In genomic region chr11:132126973-132127900, GRCh38 we compare ENCODE assay signal across 9 cellular contexts.
A peak's percentile ranks its signal among the peaks of the same experiment; 100 is the strongest.
DNase-seq lines count a peak whose midpoint lies in the region; ATAC-seq and TF ChIP-seq lines count a peak whose summit lies in the region.
"Had no signal": no experiment of that assay in that cellular context is flagged by ENCODE, and none has a peak within 500 bp of the region (broad histone marks: within the 10 kb centered on the region; RNA-seq: fewer than 3 reads in every experiment).

No MANE protein-coding gene starts in this region.

- no peaks in the 10 kb centered on the region for H3K9me2 ChIP-seq in DOHH2 (replicated peaks; ENCODE audit: control insufficient read depth, low read length)

- no peaks in the 10 kb centered on the region for H3K36me3 ChIP-seq in DOHH2 (ENCODE audit: control insufficient read depth, low read length)
- H3K36me3 ChIP-seq: ovary had no signal

- H4K20me1 ChIP-seq in DOHH2 (ENCODE audit: control insufficient read depth, insufficient read depth, low read depth, low read length) = no peaks in the 10 kb centered on the region

- H3K4me2 ChIP-seq in DOHH2 (ENCODE audit: low read length) = no peak overlapping the region

- peak; percentile 16 for TF ChIP-seq CTCF in DOHH2 (IDR thresholded peaks at IDR 0.05; ENCODE audit: low read depth, low read length, poor library complexity, severe bottlenecking)

- peak; percentile 31 for DNase-seq in NCI-H128 (lab: John Stamatoyannopoulos, UW; ENCODE audit: unreplicated experiment)
- peak in 51 of 58 donors; percentile 11 to 79 (median 41) for DNase-seq in anterior cingulate cortex (lab: John Stamatoyannopoulos, UW)
- peak; percentile 85 for DNase-seq in hepatic stellate cell (ENCODE audit: low spot score)
- DNase-seq in skeletal muscle cell (ENCODE audit: low read depth) = peak; percentile 67
- no peak for DNase-seq in UCSD-AML1 (lab: John Stamatoyannopoulos, UW; ENCODE audit: unreplicated experiment)
- DNase-seq in stimulated activated effector memory CD8-positive, alpha-beta T cell treated with anti-CD3 and anti-CD28 coated beads, Interleukin-12 subunit alpha, Interleukin-12 subunit beta, amount 100 ng/mL, for 72 hours (ENCODE audit: low spot score in 2 of 2) = no peak

- H3K4me3 Mint-ChIP-seq in stimulated activated effector memory CD8-positive, alpha-beta T cell treated with anti-CD3 and anti-CD28 coated beads, Interleukin-12 subunit alpha, Interleukin-12 subunit beta, amount 100 ng/mL, for 72 hours = no peak overlapping the region

- H3K4me1 ChIP-seq in DOHH2 (ENCODE audit: control insufficient read depth, low read length) = no peaks in the 10 kb centered on the region

- no peaks in the 10 kb centered on the region for H3K27me3 ChIP-seq in DOHH2 (ENCODE audit: control insufficient read depth, low read length)
- H3K27me3 ChIP-seq: ovary had no signal

- H3K4me3 ChIP-seq in DOHH2 (ENCODE audit: low read length) (no peak overlapping the region), skeletal muscle cell (ENCODE audit: low read depth, low read length) (peak overlapping the region; percentile 41)
- H3K4me3 ChIP-seq: ovary had no signal

- H3K27ac Mint-ChIP-seq in stimulated activated effector memory CD8-positive, alpha-beta T cell treated with anti-CD3 and anti-CD28 coated beads, Interleukin-12 subunit alpha, Interleukin-12 subunit beta, amount 100 ng/mL, for 72 hours = no peak overlapping the region

- H3F3A ChIP-seq in DOHH2 (ENCODE audit: control insufficient read depth, insufficient read depth) = no peaks in the 10 kb centered on the region

- no peaks in the 10 kb centered on the region for H3K4me1 Mint-ChIP-seq in stimulated activated effector memory CD8-positive, alpha-beta T cell treated with anti-CD3 and anti-CD28 coated beads, Interleukin-12 subunit alpha, Interleukin-12 subunit beta, amount 100 ng/mL, for 72 hours

- H3K9me3 Mint-ChIP-seq in stimulated activated effector memory CD8-positive, alpha-beta T cell treated with anti-CD3 and anti-CD28 coated beads, Interleukin-12 subunit alpha, Interleukin-12 subunit beta, amount 100 ng/mL, for 72 hours = no peaks in the 10 kb centered on the region

- H3K79me2 ChIP-seq in DOHH2 (ENCODE audit: control insufficient read depth, low read length) = no peaks in the 10 kb centered on the region

- H3K9me3 ChIP-seq in DOHH2 (ENCODE audit: control insufficient read depth, insufficient read depth, low read length) = peaks cover 6% of the 10 kb centered on the region; the same call in 1 of the 2 replicates
- H3K9me3 ChIP-seq: ovary had no signal

- no peaks in the 10 kb centered on the region for H3K36me3 Mint-ChIP-seq in stimulated activated effector memory CD8-positive, alpha-beta T cell treated with anti-CD3 and anti-CD28 coated beads, Interleukin-12 subunit alpha, Interleukin-12 subunit beta, amount 100 ng/mL, for 72 hours

- ATAC-seq in GM19328 (IDR thresholded peaks at IDR 0.05; ENCODE audit: unreplicated experiment) = no peak
- no peak for ATAC-seq in stimulated activated effector memory CD8-positive, alpha-beta T cell treated with anti-CD3 and anti-CD28 coated beads, Interleukin-12 subunit alpha, Interleukin-12 subunit beta, amount 100 ng/mL, for 72 hours

- no peak overlapping the region for H3K27ac ChIP-seq in DOHH2 (ENCODE audit: low read depth, low read length)
- H3K27ac ChIP-seq: ovary had no signal

Comparison
In these comparisons a context has a peak if more than half of its experiments do, and no peak if none do; other contexts are left out.
1. DNase-seq: peak in NCI-H128 (single experiment), anterior cingulate cortex (51 of 58), hepatic stellate cell (single experiment) and skeletal muscle cell (single experiment); none in UCSD-AML1 (single experiment) and stimulated activated effector memory CD8-positive, alpha-beta T cell treated with anti-CD3 and anti-CD28 coated beads, Interleukin-12 subunit alpha, Interleukin-12 subunit beta, amount 100 ng/mL, for 72 hours (0 of 2).